ENCODE assay signal across 25 cellular contexts in genomic region chr4:149029056-149029651, GRCh38.
DNase-seq lines count a peak whose midpoint lies in the region; ATAC-seq, FAIRE-seq and TF ChIP-seq lines count a peak whose summit lies in the region.
"Had no signal": no experiment of that assay in that cellular context is flagged by ENCODE, and none has a peak within 500 bp of the region (broad histone marks: within the 10 kb centered on the region; RNA-seq: fewer than 3 reads in every experiment).

No MANE protein-coding gene starts in this region.

- peak overlapping the region; percentile 17 for H2AFZ ChIP-seq in IMR-90 (replicated peaks; ENCODE audit: low read length, poor library complexity)
- H2AFZ ChIP-seq in HepG2 (ENCODE audit: low read length), result no peak overlapping the region
- H2AFZ ChIP-seq in trophoblast cell (ENCODE audit: insufficient read depth, low read length, poor library complexity), result no peak overlapping the region

- H2AK9ac ChIP-seq in IMR-90 (replicated peaks; ENCODE audit: low read depth, low read length, poor library complexity), result no peak overlapping the region

- H3K4me3 ChIP-seq in IMR-90 (ENCODE audit: insufficient read depth, low read depth, low read length), result no peak overlapping the region
- no peak overlapping the region for H3K4me3 ChIP-seq in body of pancreas
- no peak overlapping the region for H3K4me3 ChIP-seq in HepG2 (replicated peaks in 1 of 3; ENCODE audit: insufficient read depth in 1 of 3, low read depth in 2 of 3, low read length in 3 of 3)
- no peak overlapping the region for H3K4me3 ChIP-seq in trophoblast cell (ENCODE audit: low read depth, low read length)
- H3K4me3 ChIP-seq: prostate gland, SK-N-MC, smooth muscle cell, thoracic aorta had no signal

- POLR2A ChIA-PET in IMR-90 (lab: Charles Lee; ENCODE audit: unreplicated experiment) (no interaction called here), HepG2 (lab: Yijun Ruan, JAX) (no interaction called here)

- H3K27me3 ChIP-seq in IMR-90 (ENCODE audit: control insufficient read depth, insufficient read depth, low read length) (no peaks in the 10 kb centered on the region), body of pancreas (no peaks in the 10 kb centered on the region), HepG2 (ENCODE audit: control insufficient read depth in 1 of 2, insufficient read depth in 2 of 2, low read length in 2 of 2) (no peaks in the 10 kb centered on the region; a peak in 1 of 5 replicates), trophoblast cell (ENCODE audit: insufficient read depth, low read length) (no peaks in the 10 kb centered on the region)

- intact Hi-C loops in IMR-90 (cut with micrococcal nuclease), result no loop called here
- intact Hi-C loops in body of pancreas (cut with DNase I), result no loop called here
- intact Hi-C loops in HepG2 (cut with micrococcal nuclease; ENCODE audit: unreplicated experiment), result no loop called here

- no peaks in the 10 kb centered on the region for H3K9me3 ChIP-seq in IMR-90 (ENCODE audit: control insufficient read depth, insufficient read depth, low read length)
- no peaks in the 10 kb centered on the region for H3K9me3 ChIP-seq in body of pancreas
- no peaks in the 10 kb centered on the region for H3K9me3 ChIP-seq in HepG2 (ENCODE audit: low read length)
- peaks cover 2% of the 10 kb centered on the region for H3K9me3 ChIP-seq in trophoblast cell (ENCODE audit: insufficient read depth, low read depth, low read length)
- H3K9me3 ChIP-seq: prostate gland, thoracic aorta had no signal

- no peak overlapping the region for H2BK20ac ChIP-seq in IMR-90 (ENCODE audit: low read depth, low read length)

- WGBS in IMR-90 (ENCODE audit: extremely low coverage in 2 of 2, insufficient read length in 1 of 2), 2 experiments, result no CpG with 5 or more reads among the region's 4 CpGs
- WGBS in body of pancreas, 2 donors, result 33 to 41% methylated on average over 4 of the region's 4 CpGs
- WGBS in HepG2 (ENCODE audit: low lambda C conversion rate), result 10% methylated on average over 4 of the region's 4 CpGs
- WGBS in trophoblast cell (ENCODE audit: extremely low coverage, insufficient coverage, insufficient read length), result no CpG with 5 or more reads among the region's 4 CpGs

- H3K4ac ChIP-seq in IMR-90 (ENCODE audit: low read depth, low read length) (no peak overlapping the region), trophoblast cell (ENCODE audit: low read depth, low read length) (no peak overlapping the region)

- H3K23ac ChIP-seq in IMR-90 (ENCODE audit: low read depth, low read length) (no peak overlapping the region), trophoblast cell (ENCODE audit: low read length) (no peak overlapping the region)

- no peak for TF ChIP-seq RAD21 in IMR-90 (IDR thresholded peaks at IDR 0.05; ENCODE audit: low read length)
- no peak for TF ChIP-seq RAD21 in HepG2 (CRISPR knock-in tag; IDR thresholded peaks at IDR 0.05)

- H3K18ac ChIP-seq in IMR-90 (ENCODE audit: low read depth, low read length) (peak overlapping the region; percentile 34), trophoblast cell (ENCODE audit: low read length) (no peak overlapping the region)

- ATAC-seq in IMR-90 (ENCODE audit: low read depth) (no peak), body of pancreas (peak; percentile 86), HepG2 (peak; percentile 82), HG03571 (IDR thresholded peaks at IDR 0.05; ENCODE audit: unreplicated experiment) (no peak)
- ATAC-seq: activated CD4-positive, alpha-beta T cell treated with anti-CD3 and anti-CD28 coated beads for 36 hours; Panc1 had no signal

- H3K79me2 ChIP-seq in HepG2 (ENCODE audit: insufficient read depth, low read length) (no peaks in the 10 kb centered on the region), trophoblast cell (ENCODE audit: control insufficient read depth, insufficient read depth, low read length, poor library complexity) (no peaks in the 10 kb centered on the region)

- H4K91ac ChIP-seq in IMR-90 (ENCODE audit: insufficient read depth, low read depth, low read length), result no peak overlapping the region
- no peak overlapping the region for H4K91ac ChIP-seq in trophoblast cell (ENCODE audit: low read depth, low read length)

- H2AK5ac ChIP-seq in IMR-90 (ENCODE audit: low read depth, low read length), result no peak overlapping the region
- H2AK5ac ChIP-seq in trophoblast cell (ENCODE audit: low read length), result no peak overlapping the region

- H3K4me2 ChIP-seq in IMR-90 (ENCODE audit: low read depth, low read length), result no peak overlapping the region
- H3K4me2 ChIP-seq in HepG2 (ENCODE audit: low read depth, low read length), result peak overlapping the region; percentile 43; the same call in 1 of the 2 replicates
- no peak overlapping the region for H3K4me2 ChIP-seq in trophoblast cell (ENCODE audit: low read length)
- H3K4me2 ChIP-seq: smooth muscle cell had no signal

- no peaks in the 10 kb centered on the region for H4K20me1 ChIP-seq in IMR-90 (ENCODE audit: insufficient read depth, low read length)
- no peaks in the 10 kb centered on the region for H4K20me1 ChIP-seq in HepG2 (ENCODE audit: insufficient read depth, low read length)

- TF ChIP-seq EP300 in HepG2 (IDR thresholded peaks at IDR 0.05; ENCODE audit: low read depth in 2 of 2, low read length in 2 of 2), result no peak; a peak in 1 of 4 replicates
- no peak for TF ChIP-seq EP300 in HepG2 (CRISPR knock-in tag; IDR thresholded peaks at IDR 0.05; ENCODE audit: borderline replicate concordance)

- no peaks in the 10 kb centered on the region for H3K79me1 ChIP-seq in IMR-90 (ENCODE audit: low read depth in 1 of 2, low read length in 2 of 2)
- H3K79me1 ChIP-seq in trophoblast cell (ENCODE audit: low read length), result no peaks in the 10 kb centered on the region

- TF ChIP-seq CTCF in IMR-90 (conservative IDR thresholded peaks at IDR 0.05; ENCODE audit: low read depth, low read length), result no peak
- no peak for TF ChIP-seq CTCF in body of pancreas (IDR thresholded peaks at IDR 0.05)
- no peak for TF ChIP-seq CTCF in HepG2 (CRISPR knock-in tag; IDR thresholded peaks at IDR 0.05)

- no peak overlapping the region for H3K14ac ChIP-seq in IMR-90 (replicated peaks; ENCODE audit: low read depth, low read length)
- H3K14ac ChIP-seq in trophoblast cell (ENCODE audit: low read length), result no peak overlapping the region

- peaks cover 2% of the 10 kb centered on the region; the same call in 1 of the 2 replicates for H3K4me1 ChIP-seq in IMR-90 (ENCODE audit: control insufficient read depth, insufficient read depth, low read length)
- H3K4me1 ChIP-seq in body of pancreas, result peaks cover 11% of the 10 kb centered on the region
- no peaks in the 10 kb centered on the region for H3K4me1 ChIP-seq in HepG2 (ENCODE audit: insufficient read depth, low read length)
- no peaks in the 10 kb centered on the region for H3K4me1 ChIP-seq in trophoblast cell (ENCODE audit: control insufficient read depth in 1 of 2, insufficient read depth in 2 of 2, low read length in 2 of 2)
- H3K4me1 ChIP-seq: prostate gland had no signal

- TF ChIP-seq POLR2A in IMR-90 (IDR thresholded peaks at IDR 0.05; ENCODE audit: low read depth, low read length) (no peak), body of pancreas (IDR thresholded peaks at IDR 0.05) (no peak), HepG2 (IDR thresholded peaks at IDR 0.05; ENCODE audit: insufficient read depth in 1 of 2, low read depth in 2 of 2, low read length in 2 of 2) (no peak)

- H4K5ac ChIP-seq in IMR-90 (ENCODE audit: low read depth, low read length), result no peak overlapping the region

- H4K12ac ChIP-seq in trophoblast cell (ENCODE audit: low read depth, low read length), result no peak overlapping the region

- no peaks in the 10 kb centered on the region for H3K36me3 ChIP-seq in IMR-90 (ENCODE audit: control insufficient read depth, insufficient read depth, low read length)
- H3K36me3 ChIP-seq in body of pancreas (replicated peaks in 1 of 2; ENCODE audit: insufficient read depth in 1 of 2, low read depth in 2 of 2), result no peaks in the 10 kb centered on the region
- H3K36me3 ChIP-seq in HepG2 (replicated peaks in 1 of 2; ENCODE audit: control insufficient read depth in 1 of 2, insufficient read depth in 2 of 2, low read length in 2 of 2), result no peaks in the 10 kb centered on the region
- H3K36me3 ChIP-seq in trophoblast cell (ENCODE audit: control insufficient read depth in 1 of 2, insufficient read depth in 2 of 2, low read length in 2 of 2), result no peaks in the 10 kb centered on the region
- H3K36me3 ChIP-seq: prostate gland, thoracic aorta had no signal

- H2BK15ac ChIP-seq in IMR-90 (ENCODE audit: low read depth, low read length), result no peak overlapping the region

- no peak for FAIRE-seq in HepG2 (lab: Jason Lieb, UNC)

- H3K56ac ChIP-seq in IMR-90 (ENCODE audit: extremely low read depth, insufficient read depth, low read length), result no peak overlapping the region

- dilution Hi-C loops in IMR-90 (cut with HindIII; ENCODE audit: low sequenced_read_pairs, unreplicated experiment), result no loop called here

- H2BK5ac ChIP-seq in IMR-90 (ENCODE audit: low read depth, low read length, poor library complexity, severe bottlenecking), result no peak overlapping the region
- H2BK5ac ChIP-seq in trophoblast cell (ENCODE audit: low read depth, low read length, poor library complexity), result no peak overlapping the region

- no peak overlapping the region for H3K9ac ChIP-seq in IMR-90 (ENCODE audit: low read depth, low read length)
- no peak overlapping the region for H3K9ac ChIP-seq in HepG2 (ENCODE audit: insufficient read depth, low read depth, low read length)
- H3K9ac ChIP-seq in trophoblast cell (ENCODE audit: low read length), result no peak overlapping the region

- no peaks in the 10 kb centered on the region; the same call in 1 of the 2 replicates for H3K9me1 ChIP-seq in IMR-90 (ENCODE audit: insufficient read depth, low read length)

- H4K8ac ChIP-seq in IMR-90 (ENCODE audit: low read depth in 2 of 2, low read length in 2 of 2) (no peak overlapping the region), trophoblast cell (ENCODE audit: low read depth, low read length) (no peak overlapping the region)

- in situ Hi-C loops in IMR-90 (cut with MboI; ENCODE audit: low sequenced_read_pairs) (no loop called here), HepG2 (cut with HindIII; ENCODE audit: extremely low pct_ligation_motif_present, low pct_unique_long_range_greater_than_20kb) (no loop called here)

- DNase-seq in A172 (ENCODE audit: low spot score) (peak; percentile 4), IMR-90 (peak; percentile 23), body of pancreas (peak; percentile 57 to 75 (median 67)), HepG2 (ENCODE audit: low spot score) (peak; percentile 42), NCI-H345 (lab: John Stamatoyannopoulos, UW) (no peak), trophoblast cell (no peak)
- no peak for DNase-seq in activated naive CD4-positive, alpha-beta T cell treated with anti-CD3 and anti-CD28 coated beads, Interleukin-2, amount 50 U/mL, for 16 hours
- DNase-seq: ACHN; activated CD4-positive, alpha-beta T cell treated with anti-CD3 and anti-CD28 coated beads for 36 hours; activated CD8-positive, alpha-beta memory T cell treated with anti-CD3 and anti-CD28 coated beads, Interleukin-2, amount 50 U/mL, for 4 hours; activated effector memory CD4-positive, alpha-beta T cell treated with anti-CD3 and anti-CD28 coated beads, Interleukin-2, amount 50 U/mL, for 16 hours; anterior cingulate cortex; cerebellar nuclear complex; DMS153; NCI-H1105; NCI-H2107; nephron progenitor cell; T1000 had no signal

- no peak overlapping the region for H2BK12ac ChIP-seq in trophoblast cell (ENCODE audit: low read length)

- H3K27ac ChIP-seq in IMR-90 (ENCODE audit: insufficient read depth, low read length), result no peak overlapping the region
- no peak overlapping the region for H3K27ac ChIP-seq in body of pancreas
- no peak overlapping the region for H3K27ac ChIP-seq in HepG2 (ENCODE audit: extremely low read length, insufficient read depth, low read length)
- H3K27ac ChIP-seq in trophoblast cell (ENCODE audit: low read depth, low read length), result no peak overlapping the region
- H3K27ac ChIP-seq: C4-2B, prostate gland, SK-N-MC, thoracic aorta had no signal

- CTCF ChIA-PET in IMR-90 (lab: Yijun Ruan, JAX) (no interaction called here), HepG2 (lab: Yijun Ruan, JAX; ENCODE audit: low intra/inter-chr PET ratio, low total read pairs) (no interaction called here)

- H2BK120ac ChIP-seq in IMR-90 (ENCODE audit: low read depth, low read length) (peak overlapping the region; percentile 53; the same call in 1 of the 2 replicates), trophoblast cell (ENCODE audit: insufficient read depth, low read length, poor library complexity) (no peak overlapping the region)

- BruUV-seq in IMR-90 (replicated peaks; lab: Mats Ljungman, UMichigan) (no TSS peak), HepG2 (replicated peaks; lab: Mats Ljungman, UMichigan) (no TSS peak)

Comparison
In these comparisons a context has a peak if more than half of its experiments do, and no peak if none do; other contexts are left out.
1. DNase-seq: peak in A172 (single experiment), IMR-90 (single experiment), body of pancreas (4 of 4) and HepG2 (single experiment); none in NCI-H345 (single experiment), trophoblast cell (0 of 2) and activated naive CD4-positive, alpha-beta T cell treated with anti-CD3 and anti-CD28 coated beads, Interleukin-2, amount 50 U/mL, for 16 hours (single experiment).
2. ATAC-seq: peak in body of pancreas (single experiment) and HepG2 (single experiment); none in IMR-90 (single experiment) and HG03571 (single experiment).